Comparison of ENCODE assay signal across 19 cellular contexts in genomic region chr3:42438193-42438592, GRCh38. TPM values are rescaled to one million over a fixed set of nuclear protein-coding genes. Genes with fewer than 3 reads are reported as not detected.
A peak's percentile ranks its signal among the peaks of the same experiment; 100 is the strongest.
DNase-seq lines count a peak whose midpoint lies in the region; ATAC-seq lines count a peak whose summit lies in the region.
"Had no signal": no experiment of that assay in that cellular context is flagged by ENCODE, and none has a peak within 500 bp of the region (broad histone marks: within the 10 kb centered on the region; RNA-seq: fewer than 3 reads in every experiment).

No MANE protein-coding gene starts in this region.

- no peak overlapping the region for H3K4me3 ChIP-seq in Karpas-422 (ENCODE audit: low read length)

- no peak overlapping the region for H3K4me3 Mint-ChIP-seq in memory B cell
- H3K4me3 Mint-ChIP-seq: CD4-positive, CD25-positive, alpha-beta regulatory T cell; CD8-positive, alpha-beta memory T cell; H9; IgD-negative memory B cell had no signal

- DNase-seq in Karpas-422 (peak; percentile 71), memory B cell (ENCODE audit: low spot score in 2 of 2) (no peak), DMS53 treated with DMSO at 0.1 percent for 48 hours (lab: John Stamatoyannopoulos, UW; ENCODE audit: unreplicated experiment) (no peak)
- DNase-seq in stimulated activated naive CD4-positive, alpha-beta T cell (lab: John Stamatoyannopoulos, UW), result no peak
- DNase-seq: ACHN; BE2C; C1 segment of cervical spinal cord; CD4-positive, CD25-positive, alpha-beta regulatory T cell; CD8-positive, alpha-beta memory T cell; COR-L47; DMS 273 treated with DMSO at 0.1 percent for 48 hours; H9; Kasumi-1; KBM-7 had no signal

- no peaks in the 10 kb centered on the region for H3K9me2 ChIP-seq in Karpas-422 (replicated peaks; ENCODE audit: insufficient read depth, low read length)

- peaks cover 5% of the 10 kb centered on the region for H3K27me3 Mint-ChIP-seq in memory B cell

- peaks cover 3% of the 10 kb centered on the region for H3K9me3 ChIP-seq in Karpas-422 (ENCODE audit: low read length)
- H3K9me3 ChIP-seq: BE2C had no signal

- H3K79me2 ChIP-seq in Karpas-422 (ENCODE audit: low read length), result no peaks in the 10 kb centered on the region

- H3K4me2 ChIP-seq in Karpas-422 (ENCODE audit: low read depth, low read length, poor library complexity, severe bottlenecking), result no peak overlapping the region

- H3K27ac Mint-ChIP-seq in memory B cell, result no peak overlapping the region
- H3K27ac Mint-ChIP-seq: H9, IgD-negative memory B cell had no signal

- no peaks in the 10 kb centered on the region for H4K20me1 ChIP-seq in Karpas-422 (ENCODE audit: insufficient read depth, low read depth, low read length)

- peaks cover 3% of the 10 kb centered on the region for H3K4me1 Mint-ChIP-seq in memory B cell
- H3K4me1 Mint-ChIP-seq: CD8-positive, alpha-beta memory T cell had no signal

- no peak overlapping the region for H3K27ac ChIP-seq in Karpas-422 (ENCODE audit: low read length)

- H3K27me3 ChIP-seq in Karpas-422 (ENCODE audit: low read length), result no peaks in the 10 kb centered on the region
- H3K27me3 ChIP-seq: BE2C had no signal

- H2AFZ ChIP-seq in Karpas-422 (ENCODE audit: low read length), result no peak overlapping the region

- H3K9ac ChIP-seq in Karpas-422 (ENCODE audit: low read length), result no peak overlapping the region

- H3K36me3 Mint-ChIP-seq in memory B cell, result no peaks in the 10 kb centered on the region
- H3K36me3 Mint-ChIP-seq: CD4-positive, CD25-positive, alpha-beta regulatory T cell; CD8-positive, alpha-beta memory T cell; IgD-negative memory B cell had no signal

- peaks cover 4% of the 10 kb centered on the region for H3K9me3 Mint-ChIP-seq in memory B cell
- H3K9me3 Mint-ChIP-seq: CD8-positive, alpha-beta memory T cell had no signal

- peak; percentile 54 for ATAC-seq in GM21360 (IDR thresholded peaks at IDR 0.05; ENCODE audit: unreplicated experiment)
- peak; percentile 35 for ATAC-seq in memory B cell (ENCODE audit: low read depth)
- ATAC-seq in GM18517 (IDR thresholded peaks at IDR 0.05; ENCODE audit: unreplicated experiment), result no peak
- ATAC-seq: HepG2 had no signal

- no peaks in the 10 kb centered on the region for H3K36me3 ChIP-seq in Karpas-422 (ENCODE audit: insufficient read depth, low read length)
- H3K36me3 ChIP-seq: BE2C had no signal

- H3K4me1 ChIP-seq in Karpas-422 (ENCODE audit: low read length), result peaks cover 8% of the 10 kb centered on the region
- H3K4me1 ChIP-seq: BE2C had no signal

RNA-seq across cellular contexts. Expression of gene LYZL4, which starts 27.8 kb away (rescaled TPM):
- total RNA-seq in Karpas-422 (2014; rRNA removed; shearing (Covaris generic); ENCODE audit: low replicate concordance), result not detected in 2 replicates
- total RNA-seq: CD4-positive, CD25-positive, alpha-beta regulatory T cell; CD8-positive, alpha-beta memory T cell; H1; H9; HepG2 had no signal
